Comparison of ENCODE assay signal across 32 cellular contexts in genomic region chr5:38110130-38110529, GRCh38.
"Had no signal": no experiment of that assay in that cellular context is flagged by ENCODE, and none has a peak within 500 bp of the region (broad histone marks: within the 10 kb centered on the region; RNA-seq: fewer than 3 reads in every experiment).

No MANE protein-coding gene starts in this region.

- H3K36me3 Mint-ChIP-seq: activated naive CD4-positive, alpha-beta T cell treated with anti-CD3 and anti-CD28 coated beads, Interleukin-2, amount 50 U/mL, for 24 hours; activated naive CD8-positive, alpha-beta T cell treated with anti-CD3 and anti-CD28 coated beads for 36 hours had no signal

- H3K4me1 Mint-ChIP-seq: activated B cell treated with CpG ODN at 0.5 μM for 24 hours; activated naive CD4-positive, alpha-beta T cell treated with anti-CD3 and anti-CD28 coated beads, Interleukin-2, amount 50 U/mL, for 24 hours; activated naive CD8-positive, alpha-beta T cell treated with anti-CD3 and anti-CD28 coated beads for 36 hours; activated naive CD8-positive, alpha-beta T cell treated with anti-CD3 and anti-CD28 coated beads, Interleukin-2, amount 50 U/mL, for 24 hours; T-helper 17 cell had no signal

- H3K4me3 Mint-ChIP-seq: activated B cell treated with CpG ODN at 0.5 μM for 24 hours; activated CD8-positive, alpha-beta T cell treated with anti-CD3 and anti-CD28 coated beads for 36 hours; activated naive CD4-positive, alpha-beta T cell treated with anti-CD3 and anti-CD28 coated beads for 36 hours; activated naive CD4-positive, alpha-beta T cell treated with anti-CD3 and anti-CD28 coated beads, Interleukin-2, amount 50 U/mL, for 24 hours; activated naive CD8-positive, alpha-beta T cell treated with anti-CD3 and anti-CD28 coated beads for 36 hours; activated naive CD8-positive, alpha-beta T cell treated with anti-CD3 and anti-CD28 coated beads, Interleukin-2, amount 50 U/mL, for 24 hours; activated T-cell treated with anti-CD3 and anti-CD28 coated beads, Interleukin-2, amount 50 U/mL, for 4 hours; T-helper 17 cell; T-helper 2 cell treated with Interferon-gamma antibody and Interleukin-4, amounts not matched to agents 5 μg/mL and 100 μg/mL, for 36 hours had no signal

- H3K4me3 ChIP-seq: adrenal gland, body of pancreas, cardiac muscle cell, colonic mucosa had no signal

- H3K27ac ChIP-seq: adrenal gland, body of pancreas, cardiac muscle cell, colonic mucosa, WERI-Rb-1 had no signal

- H3K9me3 ChIP-seq: adrenal gland, body of pancreas, colonic mucosa had no signal

- H3K36me3 ChIP-seq: adrenal gland, cardiac muscle cell, colonic mucosa, WERI-Rb-1 had no signal

- H3K9me3 Mint-ChIP-seq: activated B cell treated with CpG ODN at 0.5 μM for 24 hours; activated CD8-positive, alpha-beta T cell treated with anti-CD3 and anti-CD28 coated beads for 36 hours; activated naive CD4-positive, alpha-beta T cell treated with anti-CD3 and anti-CD28 coated beads for 36 hours; activated naive CD4-positive, alpha-beta T cell treated with anti-CD3 and anti-CD28 coated beads, Interleukin-2, amount 50 U/mL, for 24 hours; activated naive CD8-positive, alpha-beta T cell treated with anti-CD3 and anti-CD28 coated beads, Interleukin-2, amount 50 U/mL, for 24 hours; activated T-cell treated with anti-CD3 and anti-CD28 coated beads, Interleukin-2, amount 50 U/mL, for 4 hours; activated T-helper 2 cell treated with anti-CD3 and anti-CD28 coated beads, Interferon-gamma antibody, Interleukin-2, Interleukin-4, amounts not matched to agents 10 μg/mL and 5 μg/mL and 100 μg/mL, durations not matched to agents 14 hours and 24 hours and 36 hours; T-helper 2 cell treated with Interferon-gamma antibody and Interleukin-4, amounts not matched to agents 5 μg/mL and 100 μg/mL, for 36 hours had no signal

- DNase-seq: activated B cell treated with CpG ODN at 0.5 μM for 24 hours; activated CD4-positive, alpha-beta T cell treated with anti-CD3 and anti-CD28 coated beads for 48 hours; activated CD4-positive, alpha-beta T cell treated with anti-CD3 and anti-CD28 coated beads, Interleukin-2, amount 50 U/mL, for 1 hour; activated CD4-positive, alpha-beta T cell treated with anti-CD3 and anti-CD28 coated beads, Interleukin-2, amount 50 U/mL, for 48 hours; activated CD8-positive, alpha-beta memory T cell treated with anti-CD3 and anti-CD28 coated beads for 24 hours; activated CD8-positive, alpha-beta T cell treated with anti-CD3 and anti-CD28 coated beads for 36 hours; activated effector memory CD4-positive, alpha-beta T cell treated with anti-CD3 and anti-CD28 coated beads, Interleukin-2, amount 50 U/mL, for 16 hours; activated naive CD4-positive, alpha-beta T cell treated with anti-CD3 and anti-CD28 coated beads for 36 hours; activated naive CD8-positive, alpha-beta T cell treated with anti-CD3 and anti-CD28 coated beads for 36 hours; activated naive CD8-positive, alpha-beta T cell treated with anti-CD3 and anti-CD28 coated beads, Interleukin-2, amount 50 U/mL, for 24 hours; activated T-cell treated with anti-CD3 and anti-CD28 coated beads, Interleukin-2, amount 50 U/mL, for 4 hours; adrenal gland; amygdala; aorta; body of pancreas; central memory CD4-positive, alpha-beta T cell; cerebellar nuclear complex; colonic mucosa; effector CD8-positive, alpha-beta T cell; foreskin fibroblast; head of caudate nucleus; T-helper 1 cell; T-helper 17 cell; T1000; WERI-Rb-1 had no signal

- ATAC-seq: activated CD4-positive, CD25-positive, alpha-beta regulatory T cell treated with anti-CD3 and anti-CD28 coated beads, Interleukin-2, amount 50 U/mL, for 24 hours; activated CD8-positive, alpha-beta T cell treated with anti-CD3 and anti-CD28 coated beads for 36 hours; activated naive CD8-positive, alpha-beta T cell treated with anti-CD3 and anti-CD28 coated beads, Interleukin-2, amount 50 U/mL, for 24 hours; activated T-cell treated with anti-CD3 and anti-CD28 coated beads, Interleukin-2, amount 50 U/mL, for 4 hours; body of pancreas; T-helper 17 cell had no signal

- FAIRE-seq: endometrium, frontal cortex had no signal

- H3K27ac Mint-ChIP-seq: activated B cell treated with CpG ODN at 0.5 μM for 24 hours; activated CD8-positive, alpha-beta T cell treated with anti-CD3 and anti-CD28 coated beads for 36 hours; activated naive CD4-positive, alpha-beta T cell treated with anti-CD3 and anti-CD28 coated beads for 36 hours; activated naive CD4-positive, alpha-beta T cell treated with anti-CD3 and anti-CD28 coated beads, Interleukin-2, amount 50 U/mL, for 24 hours; activated naive CD8-positive, alpha-beta T cell treated with anti-CD3 and anti-CD28 coated beads for 36 hours; activated naive CD8-positive, alpha-beta T cell treated with anti-CD3 and anti-CD28 coated beads, Interleukin-2, amount 50 U/mL, for 24 hours; activated T-helper 2 cell treated with anti-CD3 and anti-CD28 coated beads, Interferon-gamma antibody, Interleukin-2, Interleukin-4, amounts not matched to agents 10 μg/mL and 5 μg/mL and 100 μg/mL, durations not matched to agents 14 hours and 24 hours and 36 hours; T-helper 17 cell; T-helper 2 cell treated with Interferon-gamma antibody and Interleukin-4, amounts not matched to agents 5 μg/mL and 100 μg/mL, for 36 hours had no signal

- H3K4me1 ChIP-seq: adrenal gland, colonic mucosa had no signal

- H3K27me3 ChIP-seq: adrenal gland, body of pancreas, cardiac muscle cell, colonic mucosa had no signal
